12 cellular contexts compared by ENCODE assay signal in genomic region chr6:130105996-130106704, GRCh38.
DNase-seq lines count a peak whose midpoint lies in the region; ATAC-seq and TF ChIP-seq lines count a peak whose summit lies in the region.
"Had no signal": no experiment of that assay in that cellular context is flagged by ENCODE, and none has a peak within 500 bp of the region (broad histone marks: within the 10 kb centered on the region; RNA-seq: fewer than 3 reads in every experiment).

No MANE protein-coding gene starts in this region.

- DNase-seq in GM10266 (ENCODE audit: extremely low spot score) (peak; percentile 12), NOMO-1 treated with dmso at 0.1 percent for 144 hours (lab: John Stamatoyannopoulos, UW; ENCODE audit: unreplicated experiment) (peak; percentile 61), DMS114 treated with DMSO at 0.1 percent for 48 hours (lab: John Stamatoyannopoulos, UW; ENCODE audit: unreplicated experiment) (no peak), HuH-7 (ENCODE audit: low spot score) (no peak)
- DNase-seq in stimulated activated CD4-positive, alpha-beta T cell treated with anti-CD3 and anti-CD28 coated beads, Interleukin-4, amount 100 ng/mL, for 4 hours, result no peak
- no peak for DNase-seq in stimulated activated naive CD4-positive, alpha-beta T cell (lab: John Stamatoyannopoulos, UW)
- DNase-seq: activated gamma-delta T cell treated with Interleukin-2 at 50 U/mL for 16 hours, dermis blood vessel endothelial cell, NCI-H748 treated with DMSO at 0.1 percent for 48 hours, spleen had no signal

- ATAC-seq in GM21360 (IDR thresholded peaks at IDR 0.05; ENCODE audit: unreplicated experiment) (peak; percentile 93), HG03064 (IDR thresholded peaks at IDR 0.05; ENCODE audit: low read depth, unreplicated experiment) (peak; percentile 91)

- TF ChIP-seq CTCF in GM10266 (IDR thresholded peaks at IDR 0.05; ENCODE audit: control insufficient read depth, insufficient read depth, low read depth, missing control alignments), result no peak

Comparison
In these comparisons a context has a peak if more than half of its experiments do, and no peak if none do; other contexts are left out.
1. DNase-seq: peak in GM10266 (single experiment) and NOMO-1 treated with dmso at 0.1 percent for 144 hours (single experiment); none in stimulated activated CD4-positive, alpha-beta T cell treated with anti-CD3 and anti-CD28 coated beads, Interleukin-4, amount 100 ng/mL, for 4 hours (0 of 2), DMS114 treated with DMSO at 0.1 percent for 48 hours (single experiment), stimulated activated naive CD4-positive, alpha-beta T cell (0 of 6) and HuH-7 (single experiment).